In genomic region chr5:97838214-97838613, GRCh38 we compare ENCODE assay signal across 9 cellular contexts.
A peak's percentile ranks its signal among the peaks of the same experiment; 100 is the strongest.
DNase-seq lines count a peak whose midpoint lies in the region; TF ChIP-seq lines count a peak whose summit lies in the region.
"Had no signal": no experiment of that assay in that cellular context is flagged by ENCODE, and none has a peak within 500 bp of the region (broad histone marks: within the 10 kb centered on the region; RNA-seq: fewer than 3 reads in every experiment).

No MANE protein-coding gene starts in this region.

- peaks cover 13% of the 10 kb centered on the region for H3K4me1 ChIP-seq in suprapubic skin

- H3K27me3 ChIP-seq in suprapubic skin, result no peaks in the 10 kb centered on the region

- DNase-seq in GM13976 (ENCODE audit: low spot score) (peak; percentile 7), H4 (ENCODE audit: low spot score) (peak; percentile 89), LHCN-M2 (ENCODE audit: low read depth) (peak; percentile 99), epithelial cell of proximal tubule (ENCODE audit: low read depth) (peak; percentile 36), suprapubic skin (ENCODE audit: low spot score in 2 of 2) (no peak), NCI-H510A (lab: John Stamatoyannopoulos, UW) (no peak)
- DNase-seq in stimulated activated CD4-positive, alpha-beta T cell treated with anti-CD3 and anti-CD28 coated beads, Interleukin-1b, Interleukin-23, amount 100 ng/mL, for 48 hours, result no peak
- no peak for DNase-seq in activated CD4-positive, CD25-positive, alpha-beta regulatory T cell (lab: John Stamatoyannopoulos, UW)

- 0% methylated on average over 1 of the region's 1 CpG for WGBS in suprapubic skin

- no peak for TF ChIP-seq CTCF in GM13976 (IDR thresholded peaks at IDR 0.05; ENCODE audit: borderline replicate concordance, control extremely low read depth, extremely low read depth, insufficient read depth, missing control alignments)
- TF ChIP-seq CTCF in epithelial cell of proximal tubule (conservative IDR thresholded peaks at IDR 0.05; ENCODE audit: low read depth, low read length), result no peak
- no peak for TF ChIP-seq CTCF in suprapubic skin (IDR thresholded peaks at IDR 0.05)

- TF ChIP-seq POLR2A in suprapubic skin (IDR thresholded peaks at IDR 0.05), result no peak

- H3K4me3 ChIP-seq in epithelial cell of proximal tubule (ENCODE audit: low read depth, low read length) (no peak overlapping the region), suprapubic skin (no peak overlapping the region)
- H3K4me3 ChIP-seq: PC-9 had no signal

- H3K9me3 ChIP-seq in suprapubic skin, result no peaks in the 10 kb centered on the region

- no peaks in the 10 kb centered on the region for H3K36me3 ChIP-seq in suprapubic skin

- no peak for TF ChIP-seq EP300 in suprapubic skin (IDR thresholded peaks at IDR 0.05)

- H3K27ac ChIP-seq in suprapubic skin, result no peak overlapping the region
- H3K27ac ChIP-seq: PC-9 had no signal

- in situ Hi-C loops in GM13976 (cut with MboI; ENCODE audit: low sequenced_read_pairs, unreplicated experiment), result no loop called here

Comparison
In these comparisons a context has a peak if more than half of its experiments do, and no peak if none do; other contexts are left out.
1. DNase-seq: peak in GM13976 (single experiment), H4 (single experiment), LHCN-M2 (single experiment) and epithelial cell of proximal tubule (single experiment); none in stimulated activated CD4-positive, alpha-beta T cell treated with anti-CD3 and anti-CD28 coated beads, Interleukin-1b, Interleukin-23, amount 100 ng/mL, for 48 hours (single experiment), activated CD4-positive, CD25-positive, alpha-beta regulatory T cell (0 of 4), suprapubic skin (0 of 2) and NCI-H510A (single experiment).